ENCODE assay signal across 23 cellular contexts in genomic region chr2:199490049-199490448, GRCh38.
"Had no signal": no experiment of that assay in that cellular context is flagged by ENCODE, and none has a peak within 500 bp of the region (broad histone marks: within the 10 kb centered on the region; RNA-seq: fewer than 3 reads in every experiment).

No MANE protein-coding gene starts in this region.

- H3K9me3 Mint-ChIP-seq: activated B cell treated with CpG ODN at 0.5 μM for 24 hours; activated naive CD4-positive, alpha-beta T cell treated with anti-CD3 and anti-CD28 coated beads for 36 hours; activated naive CD8-positive, alpha-beta T cell treated with anti-CD3 and anti-CD28 coated beads, Interleukin-2, amount 10 ng/mL, durations not matched to agents 7 days and 5 days; activated T-cell treated with anti-CD3 and anti-CD28 coated beads, Interleukin-2, amount 50 U/mL, for 72 hours; effector memory CD8-positive, alpha-beta T cell; natural killer cell treated with Interleukin-12 subunit alpha and Interleukin-12 subunit beta and Interleukin-15 and Interleukin-18, amount 100 ng/mL, for 72 hours had no signal

- DNase-seq: activated B cell treated with CpG ODN at 0.5 μM for 24 hours; activated CD4-positive, alpha-beta T cell treated with anti-CD3 and anti-CD28 coated beads, Interleukin-2, amount 50 U/mL, for 4 hours; activated effector memory CD4-positive, alpha-beta T cell treated with Interleukin-2 at 50 U/mL for 16 hours; activated naive CD4-positive, alpha-beta T cell treated with anti-CD3 and anti-CD28 coated beads for 36 hours; activated naive CD8-positive, alpha-beta T cell treated with anti-CD3 and anti-CD28 coated beads, Interleukin-2, amount 10 ng/mL, durations not matched to agents 7 days and 5 days; activated T-cell treated with anti-CD3 and anti-CD28 coated beads for 4 hours; activated T-cell treated with anti-CD3 and anti-CD28 coated beads, Interleukin-2, amount 50 U/mL, for 72 hours; cortex of kidney; effector memory CD8-positive, alpha-beta T cell; erythroblast; islet precursor cell; left ventricle myocardium superior; mucosa of descending colon; posterior cingulate gyrus; right cardiac atrium; stimulated activated CD4-positive, alpha-beta T cell treated with anti-CD3 and anti-CD28 coated beads, Interleukin-15, amount 100 ng/mL, for 24 hours; stimulated activated CD4-positive, alpha-beta T cell treated with anti-CD3 and anti-CD28 coated beads, Interleukin-2, amount 100 ng/mL, for 24 hours; stimulated activated naive CD4-positive, alpha-beta T cell; tibial artery; upper lobe of right lung had no signal

- H3K4me3 Mint-ChIP-seq: activated B cell treated with CpG ODN at 0.5 μM for 24 hours; activated naive CD4-positive, alpha-beta T cell treated with anti-CD3 and anti-CD28 coated beads for 36 hours; activated naive CD8-positive, alpha-beta T cell treated with anti-CD3 and anti-CD28 coated beads, Interleukin-2, amount 10 ng/mL, durations not matched to agents 7 days and 5 days; activated T-cell treated with anti-CD3 and anti-CD28 coated beads, Interleukin-2, amount 50 U/mL, for 72 hours; brain; effector memory CD8-positive, alpha-beta T cell; natural killer cell treated with Interleukin-12 subunit alpha and Interleukin-12 subunit beta and Interleukin-15 and Interleukin-18, amount 100 ng/mL, for 72 hours had no signal

- H3K4me1 Mint-ChIP-seq: activated B cell treated with CpG ODN at 0.5 μM for 24 hours; activated naive CD8-positive, alpha-beta T cell treated with anti-CD3 and anti-CD28 coated beads, Interleukin-2, amount 10 ng/mL, durations not matched to agents 7 days and 5 days; brain had no signal

- H3K36me3 Mint-ChIP-seq: activated naive CD8-positive, alpha-beta T cell treated with anti-CD3 and anti-CD28 coated beads, Interleukin-2, amount 10 ng/mL, durations not matched to agents 7 days and 5 days; brain; natural killer cell treated with Interleukin-12 subunit alpha and Interleukin-12 subunit beta and Interleukin-15 and Interleukin-18, amount 100 ng/mL, for 72 hours had no signal

- ATAC-seq: activated T-cell treated with anti-CD3 and anti-CD28 coated beads, Interleukin-2, amount 50 U/mL, for 72 hours; effector memory CD8-positive, alpha-beta T cell; gastroesophageal sphincter; left ventricle myocardium superior; mucosa of descending colon; natural killer cell treated with Interleukin-12 subunit alpha and Interleukin-12 subunit beta and Interleukin-15 and Interleukin-18, amount 100 ng/mL, for 72 hours; right cardiac atrium; upper lobe of right lung had no signal

- H3K27ac Mint-ChIP-seq: activated B cell treated with CpG ODN at 0.5 μM for 24 hours; activated naive CD4-positive, alpha-beta T cell treated with anti-CD3 and anti-CD28 coated beads for 36 hours; activated naive CD8-positive, alpha-beta T cell treated with anti-CD3 and anti-CD28 coated beads, Interleukin-2, amount 10 ng/mL, durations not matched to agents 7 days and 5 days; activated T-cell treated with anti-CD3 and anti-CD28 coated beads, Interleukin-2, amount 50 U/mL, for 72 hours; brain; effector memory CD8-positive, alpha-beta T cell; natural killer cell treated with Interleukin-12 subunit alpha and Interleukin-12 subunit beta and Interleukin-15 and Interleukin-18, amount 100 ng/mL, for 72 hours had no signal
